ENCODE assay signal across 8 cellular contexts in genomic region chrX:41085105-41085882, GRCh38. TPM values are rescaled to one million over a fixed set of nuclear protein-coding genes. Genes with fewer than 3 reads are reported as not detected.
DNase-seq lines count a peak whose midpoint lies in the region; ATAC-seq and TF ChIP-seq lines count a peak whose summit lies in the region.

A gene with protein sequence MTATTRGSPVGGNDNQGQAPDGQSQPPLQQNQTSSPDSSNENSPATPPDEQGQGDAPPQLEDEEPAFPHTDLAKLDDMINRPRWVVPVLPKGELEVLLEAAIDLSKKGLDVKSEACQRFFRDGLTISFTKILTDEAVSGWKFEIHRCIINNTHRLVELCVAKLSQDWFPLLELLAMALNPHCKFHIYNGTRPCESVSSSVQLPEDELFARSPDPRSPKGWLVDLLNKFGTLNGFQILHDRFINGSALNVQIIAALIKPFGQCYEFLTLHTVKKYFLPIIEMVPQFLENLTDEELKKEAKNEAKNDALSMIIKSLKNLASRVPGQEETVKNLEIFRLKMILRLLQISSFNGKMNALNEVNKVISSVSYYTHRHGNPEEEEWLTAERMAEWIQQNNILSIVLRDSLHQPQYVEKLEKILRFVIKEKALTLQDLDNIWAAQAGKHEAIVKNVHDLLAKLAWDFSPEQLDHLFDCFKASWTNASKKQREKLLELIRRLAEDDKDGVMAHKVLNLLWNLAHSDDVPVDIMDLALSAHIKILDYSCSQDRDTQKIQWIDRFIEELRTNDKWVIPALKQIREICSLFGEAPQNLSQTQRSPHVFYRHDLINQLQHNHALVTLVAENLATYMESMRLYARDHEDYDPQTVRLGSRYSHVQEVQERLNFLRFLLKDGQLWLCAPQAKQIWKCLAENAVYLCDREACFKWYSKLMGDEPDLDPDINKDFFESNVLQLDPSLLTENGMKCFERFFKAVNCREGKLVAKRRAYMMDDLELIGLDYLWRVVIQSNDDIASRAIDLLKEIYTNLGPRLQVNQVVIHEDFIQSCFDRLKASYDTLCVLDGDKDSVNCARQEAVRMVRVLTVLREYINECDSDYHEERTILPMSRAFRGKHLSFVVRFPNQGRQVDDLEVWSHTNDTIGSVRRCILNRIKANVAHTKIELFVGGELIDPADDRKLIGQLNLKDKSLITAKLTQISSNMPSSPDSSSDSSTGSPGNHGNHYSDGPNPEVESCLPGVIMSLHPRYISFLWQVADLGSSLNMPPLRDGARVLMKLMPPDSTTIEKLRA (N-terminal part only) (plus strand): TSS chrX:41085445. CDS start chrX:41123629, 38,184 bp downstream.

- H3K4me3 ChIP-seq in GM23338 (peak within 1 kb of the TSS; percentile 94), foreskin fibroblast (ENCODE audit: low read depth in 1 of 2, low read length in 2 of 2) (peak within 1 kb of the TSS; percentile 64 to 83), neuron (ENCODE audit: low read length) (peak within 1 kb of the TSS; percentile 99)

- no peaks in the 10 kb centered on the region for H3K9me3 ChIP-seq in neuron (ENCODE audit: low read length)

- H3K36me3 Mint-ChIP-seq in GM23338 (ENCODE audit: low read depth), result peaks cover 36% of the 10 kb centered on the region

- peaks cover 63% of the 10 kb centered on the region for H3K79me2 ChIP-seq in GM23338 (replicated peaks; ENCODE audit: insufficient read depth)

- peak within 1 kb of the TSS; percentile 96 for H3K4me3 Mint-ChIP-seq in GM23338

- H3K27me3 Mint-ChIP-seq in GM23338 (ENCODE audit: insufficient read depth, low read depth, poor library complexity), result peaks cover 2% of the 10 kb centered on the region

- H3K27ac Mint-ChIP-seq in GM23338, result peak within 1 kb of the TSS; percentile 100

- no peaks in the 10 kb centered on the region for H3K9me3 Mint-ChIP-seq in GM23338

- TF ChIP-seq CTCF in GM23338 (conservative IDR thresholded peaks at IDR 0.05; ENCODE audit: low read depth in 2 of 2), result no peak
- TF ChIP-seq CTCF in foreskin fibroblast (IDR thresholded peaks at IDR 0.05; ENCODE audit: low read depth, low read length), result no peak

- peaks cover 8% of the 10 kb centered on the region for H3K4me1 ChIP-seq in GM23338 (ENCODE audit: insufficient read depth)
- H3K4me1 ChIP-seq in neuron (ENCODE audit: insufficient read depth, low read length), result peaks cover 13% of the 10 kb centered on the region

- H3K36me3 ChIP-seq in GM23338 (ENCODE audit: insufficient read depth), result peaks cover 7% of the 10 kb centered on the region; the same call in 1 of the 2 replicates
- no peaks in the 10 kb centered on the region for H3K36me3 ChIP-seq in neuron (ENCODE audit: insufficient read depth, low read length)

- peaks cover 17% of the 10 kb centered on the region for H4K20me1 ChIP-seq in GM23338 (replicated peaks; ENCODE audit: insufficient read depth)

- peak within 1 kb of the TSS; percentile 100 for H3K27ac ChIP-seq in GM23338 (ENCODE audit: low read depth)

- peaks cover 25% of the 10 kb centered on the region; the same call in 2 of the 3 replicates for H3K4me1 Mint-ChIP-seq in GM23338

- ATAC-seq in GM23338, result peak; percentile 70

- peak within 1 kb of the TSS; percentile 95 for H3K4me2 ChIP-seq in GM23338

- peak; percentile 82 for DNase-seq in EL
- peak; percentile 78 for DNase-seq in GM23338 (ENCODE audit: low spot score)
- peak; percentile 82 for DNase-seq in LHCN-M2 (ENCODE audit: low read depth)
- DNase-seq in SIG-M5 treated with dmso at 0.1 percent for 504 hours (lab: John Stamatoyannopoulos, UW; ENCODE audit: unreplicated experiment), result peak; percentile 63
- peak; percentile 88 for DNase-seq in activated gamma-delta T cell treated with Interleukin-2 at 50 U/mL for 16 hours
- peak; percentile 82 to 91 for DNase-seq in foreskin fibroblast
- peak; percentile 74 for DNase-seq in stromal cell of bone marrow (ENCODE audit: low read depth)

- H3K9me2 ChIP-seq in GM23338 (ENCODE audit: insufficient read depth), result no peaks in the 10 kb centered on the region

- no peaks in the 10 kb centered on the region for H3F3A ChIP-seq in GM23338 (replicated peaks; ENCODE audit: low read depth)

- H3K27me3 ChIP-seq in GM23338 (ENCODE audit: insufficient read depth) (no peaks in the 10 kb centered on the region), neuron (ENCODE audit: insufficient read depth, low read length) (no peaks in the 10 kb centered on the region)

- H2AFZ ChIP-seq in GM23338 (no peak within 1 kb of the TSS), neuron (ENCODE audit: low read depth, low read length) (no peak within 1 kb of the TSS)

TF ChIP-seq in GM23338, 12 proteins besides CTCF, POLR2A, EP300 and RAD21:
- TF ChIP-seq POLR2AphosphoS5 (IDR thresholded peaks at IDR 0.05; ENCODE audit: low read depth), result peak; percentile 43
- no peak for TF ChIP-seq CREB1 (CRISPR knock-in tag; IDR thresholded peaks at IDR 0.05; ENCODE audit: low read depth)

RNA-seq across cellular contexts. Expression of the gene that starts here (rescaled TPM):
- 305 and 329 TPM in 2 replicates for total RNA-seq in GM23338 (2014; rRNA removed; shearing (Covaris generic))
- polyA plus RNA-seq in GM23338 (2016; fragmentation: Nextera tagmentation; extraction: Ambion mirVana), result 48.7 and 62.2 TPM in 2 replicates
- 68.2 and 80.0 TPM in 2 replicates for total RNA-seq in LHCN-M2 (2014; rRNA removed)
- 24.1 TPM for polyA plus RNA-seq in LHCN-M2 (2012)

Comparison
In these comparisons a context has a peak if more than half of its experiments do, and no peak if none do; other contexts are left out.
1. Peak in every context shown above with its lines: DNase-seq, ATAC-seq, H3K4me3 ChIP-seq and H3K27ac ChIP-seq.